ENCODE assay signal across 8 cellular contexts in the genomic region with DNA sequence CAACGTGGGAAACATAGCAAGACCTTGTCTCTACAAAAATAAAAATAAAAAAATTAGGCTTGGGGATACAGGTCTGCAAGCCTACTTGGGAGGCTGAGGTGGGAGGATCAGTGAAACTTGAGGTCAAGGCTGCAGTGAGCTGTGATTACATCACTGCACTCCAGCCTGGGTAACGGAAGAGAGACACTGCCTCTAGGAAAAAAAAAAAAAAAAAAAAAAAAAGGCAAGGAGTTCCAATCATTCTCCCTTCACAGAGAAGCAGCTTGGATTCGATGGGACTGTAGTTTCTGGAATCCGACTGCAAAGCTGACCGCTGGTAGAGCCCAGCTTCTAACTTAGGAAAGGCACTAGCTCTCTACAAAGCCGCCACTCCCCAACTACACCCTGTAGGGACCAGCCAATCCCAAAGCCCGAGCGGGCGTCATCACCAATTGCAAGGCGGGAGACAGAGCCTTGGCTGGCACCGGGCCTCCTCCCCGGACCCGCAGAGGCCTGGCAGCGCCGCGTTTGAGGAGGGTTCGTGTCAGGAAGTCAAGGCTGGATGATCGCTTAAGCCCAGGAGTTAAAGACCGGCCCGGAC. TPM values are rescaled to one million over a fixed set of nuclear protein-coding genes. Genes with fewer than 3 reads are reported as not detected.
DNase-seq lines count a peak whose midpoint lies in the region; ATAC-seq and TF ChIP-seq lines count a peak whose summit lies in the region.

No MANE protein-coding gene starts in this region.

- ATAC-seq in HG03439 (IDR thresholded peaks at IDR 0.05; ENCODE audit: unreplicated experiment): peak; percentile 66
- ATAC-seq in right lobe of liver: peak; percentile 87 to 95 (median 90)

- peak overlapping the region; percentile 62 to 89 (median 64) for H3K4me3 ChIP-seq in right lobe of liver

- WGBS in right lobe of liver (ENCODE audit: insufficient coverage, low coverage, low lambda C conversion rate, missing lambda C conversion rate): 8% methylated on average over 10 of the region's 20 CpGs

- H3K9me3 ChIP-seq in right lobe of liver: no peaks in the 10 kb centered on the region

- peak; percentile 69 for TF ChIP-seq POLR2A in GM19099 (IDR thresholded peaks at IDR 0.05; ENCODE audit: extremely low read depth, insufficient read length, low read depth)
- TF ChIP-seq POLR2A in right lobe of liver (IDR thresholded peaks at IDR 0.05): peak; percentile 70

- no peaks in the 10 kb centered on the region for H3K27me3 ChIP-seq in right lobe of liver

- peak; percentile 97 for DNase-seq in Ammon's horn (ENCODE audit: low spot score)
- peak; percentile 35 for DNase-seq in NCI-H524 treated with DMSO at 0.1 percent for 48 hours (lab: John Stamatoyannopoulos, UW)
- peak; percentile 87 to 92 for DNase-seq in activated CD4-positive, alpha-beta T cell treated with anti-CD3 and anti-CD28 coated beads, Interleukin-2, amount 50 U/mL, for 48 hours
- peak; percentile 90 for DNase-seq in dermis blood vessel endothelial cell
- DNase-seq in right lobe of liver: peak; percentile 95 to 97 (median 96)
- peak; percentile 83 for DNase-seq in stimulated activated CD4-positive, alpha-beta T cell treated with anti-CD3 and anti-CD28 coated beads, Interleukin-4, amount 100 ng/mL, for 48 hours (ENCODE audit: low read depth in 2 of 2)

- peaks cover 0 to 17% (median 6%) of the 10 kb centered on the region in 4 donors for H3K4me1 ChIP-seq in right lobe of liver

- H3K36me3 ChIP-seq in right lobe of liver: no peaks in the 10 kb centered on the region

- H3K27ac ChIP-seq in right lobe of liver: peak overlapping the region; percentile 86 to 89 (median 89)

- no peak for TF ChIP-seq CTCF in right lobe of liver (IDR thresholded peaks at IDR 0.05)

- intact Hi-C loops in right lobe of liver (cut with DNase I): no loop called here

RNA-seq across cellular contexts. Expression of a gene that starts 0.7 kb away (rescaled TPM):
- total RNA-seq in dermis blood vessel endothelial cell: 59.2 and 71.9 TPM in 2 replicates
- total RNA-seq in right lobe of liver: 10 to 100 TPM; 13.1 to 24.2 (median 13.8) TPM

RNA-seq across cellular contexts. Expression of a gene that starts 27.8 kb away (rescaled TPM):
- total RNA-seq in dermis blood vessel endothelial cell (16.7 and 23.2 TPM in 2 replicates), right lobe of liver (10 to 100 TPM in 5 of 6 experiments, 1 to 10 TPM in 1; 9.6 to 31.1 (median 25.0) TPM)

RNA-seq across cellular contexts. Expression of a gene that starts 34.5 kb away (rescaled TPM):
- 52.6 and 64.2 TPM in 2 replicates for total RNA-seq in dermis blood vessel endothelial cell
- 100 to 1,000 TPM in 2 of 6 experiments, 10 to 100 TPM in 4; 53.3 to 173 (median 64.1) TPM for total RNA-seq in right lobe of liver

RNA-seq across cellular contexts. Expression of a gene that starts 37.4 kb away (rescaled TPM):
- total RNA-seq in dermis blood vessel endothelial cell (132 and 177 TPM in 2 replicates), right lobe of liver (10 to 100 TPM; 37.7 to 64.4 (median 62.1) TPM)

RNA-seq across cellular contexts. Expression of a gene that starts 43.7 kb away (rescaled TPM):
- 34.7 and 36.6 TPM in 2 replicates for total RNA-seq in dermis blood vessel endothelial cell
- 10 to 100 TPM; 61.5 to 82.9 (median 67.3) TPM for total RNA-seq in right lobe of liver

Comparison
In these comparisons a context has a peak if more than half of its experiments do, and no peak if none do; other contexts are left out.
1. Peak in every context shown above with its lines: DNase-seq, ATAC-seq, H3K4me3 ChIP-seq and H3K27ac ChIP-seq.
2. DNase-seq: peak in every context shown above with its lines; median percentile 97 in Ammon's horn; 96 in right lobe of liver; 90 in dermis blood vessel endothelial cell; 90 in activated CD4-positive, alpha-beta T cell treated with anti-CD3 and anti-CD28 coated beads, Interleukin-2, amount 50 U/mL, for 48 hours; 83 in stimulated activated CD4-positive, alpha-beta T cell treated with anti-CD3 and anti-CD28 coated beads, Interleukin-4, amount 100 ng/mL, for 48 hours; 35 in NCI-H524 treated with DMSO at 0.1 percent for 48 hours.